Comparison of ENCODE assay signal across 15 cellular contexts in genomic region chr20:51953731-51954340, GRCh38.
"Had no signal": no experiment of that assay in that cellular context is flagged by ENCODE, and none has a peak within 500 bp of the region (broad histone marks: within the 10 kb centered on the region; RNA-seq: fewer than 3 reads in every experiment).

No MANE protein-coding gene starts in this region.

- H3K27me3 ChIP-seq: breast epithelium, tibial nerve had no signal

- H3K4me3 ChIP-seq: breast epithelium, lung, tibial nerve had no signal

- FAIRE-seq: small intestine had no signal

- DNase-seq: activated CD4-positive, alpha-beta T cell treated with anti-CD3 and anti-CD28 coated beads for 48 hours; activated CD8-positive, alpha-beta T cell treated with anti-CD3 and anti-CD28 coated beads, Interleukin-2, amount 10 ng/mL, durations not matched to agents 7 days and 5 days; activated naive CD4-positive, alpha-beta T cell; aorta; dermis blood vessel endothelial cell; hypothalamus; left colon; naive thymus-derived CD4-positive, alpha-beta T cell; nucleus accumbens; right cardiac atrium; small intestine; T1000 had no signal

- H3K27ac ChIP-seq: breast epithelium, tibial nerve had no signal

- H3K36me3 ChIP-seq: breast epithelium, tibial nerve had no signal

- ATAC-seq: activated CD8-positive, alpha-beta T cell treated with anti-CD3 and anti-CD28 coated beads, Interleukin-2, amount 10 ng/mL, durations not matched to agents 7 days and 5 days; left colon; naive thymus-derived CD4-positive, alpha-beta T cell; right cardiac atrium had no signal

- H3K4me1 ChIP-seq: breast epithelium, tibial nerve had no signal

- H3K9me3 ChIP-seq: breast epithelium, tibial nerve had no signal
